11 cellular contexts compared by ENCODE assay signal in genomic region chr4:168803727-168804126, GRCh38.
DNase-seq lines count a peak whose midpoint lies in the region; ATAC-seq and TF ChIP-seq lines count a peak whose summit lies in the region.
"Had no signal": no experiment of that assay in that cellular context is flagged by ENCODE, and none has a peak within 500 bp of the region (broad histone marks: within the 10 kb centered on the region; RNA-seq: fewer than 3 reads in every experiment).

No MANE protein-coding gene starts in this region.

- H3K4me1 ChIP-seq in right cardiac atrium (ENCODE audit: control insufficient read depth, insufficient read depth, low read length) = no peaks in the 10 kb centered on the region

- H3K36me3 Mint-ChIP-seq in brain = peaks cover 6% of the 10 kb centered on the region

- intact Hi-C loops in right cardiac atrium (cut with DNase I) = no loop called here

- WGBS in right cardiac atrium = 39% methylated on average over 4 of the region's 4 CpGs

- DNase-seq in HCEC 1CT (peak; percentile 54), right cardiac atrium (no peak), skeletal muscle cell (ENCODE audit: low read depth) (peak; percentile 79), SIG-M5 (lab: John Stamatoyannopoulos, UW) (no peak), retina (no peak), C1 segment of cervical spinal cord (lab: John Stamatoyannopoulos, UW) (no peak)
- DNase-seq: activated CD8-positive, alpha-beta memory T cell treated with anti-CD3 and anti-CD28 coated beads for 24 hours; DMS79 treated with DMSO at 0.1 percent for 48 hours; NCI-H1694 had no signal

- H3K4me3 ChIP-seq in right cardiac atrium (ENCODE audit: low read length) (no peak overlapping the region), skeletal muscle cell (ENCODE audit: low read depth, low read length) (no peak overlapping the region)

- H3K9me3 Mint-ChIP-seq in brain = peaks cover 0 to 4% (median 0%) of the 10 kb centered on the region in 5 experiments

- ATAC-seq in right cardiac atrium (peak; percentile 78 to 82), GM18511 (IDR thresholded peaks at IDR 0.05; ENCODE audit: unreplicated experiment) (no peak)

- H3K27me3 ChIP-seq in right cardiac atrium (ENCODE audit: control insufficient read depth, insufficient read depth) = no peaks in the 10 kb centered on the region

- TF ChIP-seq CTCF in brain (conservative IDR thresholded peaks at IDR 0.05) = no peak

- H3K9me3 ChIP-seq in right cardiac atrium (ENCODE audit: control insufficient read depth, low read length) = no peaks in the 10 kb centered on the region

- peak overlapping the region; percentile 7 for H3K27ac ChIP-seq in right cardiac atrium (ENCODE audit: low read length)

- H3K4me3 Mint-ChIP-seq in brain = no peak overlapping the region

- peaks cover 3% of the 10 kb centered on the region for H3K27me3 Mint-ChIP-seq in brain

- peak overlapping the region in 4 of 5 experiments; percentile 35 to 79 (median 57) for H3K27ac Mint-ChIP-seq in brain

- peaks cover 20% of the 10 kb centered on the region for H3K4me1 Mint-ChIP-seq in brain

Comparison
In these comparisons a context has a peak if more than half of its experiments do, and no peak if none do; other contexts are left out.
1. DNase-seq: peak in HCEC 1CT (single experiment) and skeletal muscle cell (single experiment); none in right cardiac atrium (0 of 3), SIG-M5 (single experiment), retina (single experiment) and C1 segment of cervical spinal cord (0 of 14).